Comparison of ENCODE assay signal across 17 cellular contexts in genomic region chr6:117557951-117558350, GRCh38. TPM values are rescaled to one million over a fixed set of nuclear protein-coding genes. Genes with fewer than 3 reads are reported as not detected.
A peak's percentile ranks its signal among the peaks of the same experiment; 100 is the strongest.
DNase-seq lines count a peak whose midpoint lies in the region; ATAC-seq, FAIRE-seq and TF ChIP-seq lines count a peak whose summit lies in the region.
"Had no signal": no experiment of that assay in that cellular context is flagged by ENCODE, and none has a peak within 500 bp of the region (broad histone marks: within the 10 kb centered on the region; RNA-seq: fewer than 3 reads in every experiment).

No MANE protein-coding gene starts in this region.

- no peaks in the 10 kb centered on the region for H3K9me3 ChIP-seq in neural progenitor cell (ENCODE audit: low read depth)
- H3K9me3 ChIP-seq: A549, HAP-1 had no signal

- peaks cover 2% of the 10 kb centered on the region for H3K27me3 Mint-ChIP-seq in activated CD4-positive, alpha-beta T cell treated with anti-CD3 and anti-CD28 coated beads, Interleukin-2, amount 10 ng/mL, durations not matched to agents 24 days and 14 days
- H3K27me3 Mint-ChIP-seq in activated CD4-positive, alpha-beta T cell treated with anti-CD3 and anti-CD28 coated beads, Interleukin-2, amount 10 ng/mL, durations not matched to agents 7 days and 5 days: peaks cover 6% of the 10 kb centered on the region
- H3K27me3 Mint-ChIP-seq in HFFc6 (ENCODE audit: insufficient read depth) (no peaks in the 10 kb centered on the region), WTC11 (ENCODE audit: low read depth) (no peaks in the 10 kb centered on the region), neural progenitor cell (ENCODE audit: insufficient read depth, low read depth) (no peaks in the 10 kb centered on the region)

- H3K4me3 Mint-ChIP-seq in activated CD4-positive, alpha-beta T cell treated with anti-CD3 and anti-CD28 coated beads, Interleukin-2, amount 10 ng/mL, durations not matched to agents 24 days and 14 days: no peak overlapping the region
- H3K4me3 Mint-ChIP-seq in activated CD4-positive, alpha-beta T cell treated with anti-CD3 and anti-CD28 coated beads, Interleukin-2, amount 10 ng/mL, durations not matched to agents 7 days and 5 days: no peak overlapping the region
- H3K4me3 Mint-ChIP-seq in HFFc6 (no peak overlapping the region), WTC11 (no peak overlapping the region), neural progenitor cell (no peak overlapping the region)

- no peak overlapping the region for H3K9ac ChIP-seq in neural progenitor cell
- H3K9ac ChIP-seq: KMS-11 had no signal

- H3K27ac Mint-ChIP-seq in activated CD4-positive, alpha-beta T cell treated with anti-CD3 and anti-CD28 coated beads, Interleukin-2, amount 10 ng/mL, durations not matched to agents 24 days and 14 days: peak overlapping the region; percentile 52
- H3K27ac Mint-ChIP-seq in activated CD4-positive, alpha-beta T cell treated with anti-CD3 and anti-CD28 coated beads, Interleukin-2, amount 10 ng/mL, durations not matched to agents 7 days and 5 days: no peak overlapping the region
- H3K27ac Mint-ChIP-seq in HFFc6 (peak overlapping the region; percentile 43; the same call in 1 of the 2 replicates), WTC11 (peak overlapping the region; percentile 82; the same call in 1 of the 2 replicates), neural progenitor cell (no peak overlapping the region)

- H3K79me2 ChIP-seq in neural progenitor cell (ENCODE audit: low read depth): no peaks in the 10 kb centered on the region

- no peak overlapping the region for H3K4me2 ChIP-seq in neural progenitor cell
- H3K4me2 ChIP-seq: A549, KMS-11 had no signal

- FAIRE-seq in urothelium cell line (lab: Jason Lieb, UNC): no peak
- FAIRE-seq: A549, RCC 7860 had no signal

- H3K36me3 Mint-ChIP-seq in activated CD4-positive, alpha-beta T cell treated with anti-CD3 and anti-CD28 coated beads, Interleukin-2, amount 10 ng/mL, durations not matched to agents 24 days and 14 days (ENCODE audit: low read depth): peaks cover 10% of the 10 kb centered on the region
- peaks cover 6% of the 10 kb centered on the region for H3K36me3 Mint-ChIP-seq in activated CD4-positive, alpha-beta T cell treated with anti-CD3 and anti-CD28 coated beads, Interleukin-2, amount 10 ng/mL, durations not matched to agents 7 days and 5 days (ENCODE audit: low read depth)
- peaks cover 11% of the 10 kb centered on the region for H3K36me3 Mint-ChIP-seq in HFFc6 (ENCODE audit: low read depth)
- H3K36me3 Mint-ChIP-seq in WTC11: peaks cover under 1% of the 10 kb centered on the region; the same call in 1 of the 2 replicates
- H3K36me3 Mint-ChIP-seq in neural progenitor cell: peaks cover 2% of the 10 kb centered on the region

- intact Hi-C loops in activated CD4-positive, alpha-beta T cell treated with anti-CD3 and anti-CD28 coated beads, Interleukin-2, amount 10 ng/mL, durations not matched to agents 24 days and 14 days (cut with micrococcal nuclease): loop anchor here (2.0 to 5.0 kb wide), 2 partner anchors 47 to 211 kb away; no protein-coding TSS in a partner anchor

- H3K4me3 ChIP-seq in neural progenitor cell: no peak overlapping the region
- H3K4me3 ChIP-seq: A549, HAP-1 had no signal

- no peaks in the 10 kb centered on the region for H4K20me1 ChIP-seq in neural progenitor cell (ENCODE audit: low read depth)

- no peak; the same call in 1 of the 2 replicates for ATAC-seq in WTC11

- POLR2A ChIA-PET in activated CD4-positive, alpha-beta T cell treated with anti-CD3 and anti-CD28 coated beads, Interleukin-2, amount 10 ng/mL, durations not matched to agents 7 days and 5 days (lab: Charles Lee): no interaction called here
- POLR2A ChIA-PET in WTC11 (lab: Charles Lee): interaction anchor here (0.6 to 2.1 kb wide), 2 partner anchors 44 to 147 kb away, joined by 3 to 5 read pairs; partner anchors contain the start of gene GOPC

- no peak for TF ChIP-seq CTCF in HFFc6 (IDR thresholded peaks at IDR 0.05)
- no peak for TF ChIP-seq CTCF in WTC11 (IDR thresholded peaks at IDR 0.05)
- TF ChIP-seq CTCF in neural progenitor cell (IDR thresholded peaks at IDR 0.05): no peak

- no peak overlapping the region for H3K27ac ChIP-seq in neural progenitor cell
- H3K27ac ChIP-seq: KMS-11 had no signal

- H3K4me1 Mint-ChIP-seq in activated CD4-positive, alpha-beta T cell treated with anti-CD3 and anti-CD28 coated beads, Interleukin-2, amount 10 ng/mL, durations not matched to agents 24 days and 14 days: no peaks in the 10 kb centered on the region
- H3K4me1 Mint-ChIP-seq in activated CD4-positive, alpha-beta T cell treated with anti-CD3 and anti-CD28 coated beads, Interleukin-2, amount 10 ng/mL, durations not matched to agents 7 days and 5 days: peaks cover 2% of the 10 kb centered on the region
- H3K4me1 Mint-ChIP-seq in HFFc6 (ENCODE audit: low read depth) (peaks cover 44% of the 10 kb centered on the region), WTC11 (no peaks in the 10 kb centered on the region), neural progenitor cell (no peaks in the 10 kb centered on the region)

- no peak overlapping the region for H2AFZ ChIP-seq in neural progenitor cell (replicated peaks)

- no peaks in the 10 kb centered on the region for H3K9me3 Mint-ChIP-seq in activated CD4-positive, alpha-beta T cell treated with anti-CD3 and anti-CD28 coated beads, Interleukin-2, amount 10 ng/mL, durations not matched to agents 24 days and 14 days
- H3K9me3 Mint-ChIP-seq in activated CD4-positive, alpha-beta T cell treated with anti-CD3 and anti-CD28 coated beads, Interleukin-2, amount 10 ng/mL, durations not matched to agents 7 days and 5 days: no peaks in the 10 kb centered on the region
- H3K9me3 Mint-ChIP-seq in HFFc6 (no peaks in the 10 kb centered on the region), WTC11 (no peaks in the 10 kb centered on the region), neural progenitor cell (no peaks in the 10 kb centered on the region)

- no peak for DNase-seq in activated CD4-positive, alpha-beta T cell treated with anti-CD3 and anti-CD28 coated beads, Interleukin-2, amount 10 ng/mL, durations not matched to agents 24 days and 14 days
- no peak for DNase-seq in activated CD4-positive, alpha-beta T cell treated with anti-CD3 and anti-CD28 coated beads, Interleukin-2, amount 10 ng/mL, durations not matched to agents 7 days and 5 days
- DNase-seq in HFFc6: no peak
- no peak for DNase-seq in WTC11 (ENCODE audit: low spot score)
- DNase-seq in neural progenitor cell (ENCODE audit: low spot score): no peak
- DNase-seq in urothelium cell line (ENCODE audit: low spot score): no peak
- no peak for DNase-seq in stimulated activated CD4-positive, alpha-beta T cell treated with anti-CD3 and anti-CD28 coated beads, Interleukin-2, amount 100 ng/mL, for 48 hours
- DNase-seq: C1 segment of cervical spinal cord, NCI-H1048, NCI-H1436 treated with DMSO at 0.1 percent for 48 hours, NCI-H510A treated with DMSO at 0.1 percent for 48 hours, NCI-H82, SHP77 treated with DMSO at 0.1 percent for 48 hours had no signal

- peaks cover 6% of the 10 kb centered on the region for H3K36me3 ChIP-seq in neural progenitor cell

- peaks cover 9% of the 10 kb centered on the region for H3K4me1 ChIP-seq in neural progenitor cell

- peaks cover 5% of the 10 kb centered on the region for H3F3A ChIP-seq in neural progenitor cell (ENCODE audit: low read depth)

- H3K27me3 ChIP-seq in neural progenitor cell: no peaks in the 10 kb centered on the region

- CTCF ChIA-PET in activated CD4-positive, alpha-beta T cell treated with anti-CD3 and anti-CD28 coated beads, Interleukin-2, amount 10 ng/mL, durations not matched to agents 7 days and 5 days (lab: Charles Lee): interaction anchor here (2.0 kb wide), 1 partner anchor 74 kb away, joined by 5 read pairs; no protein-coding TSS in a partner anchor
- CTCF ChIA-PET in WTC11 (lab: Charles Lee): interaction anchor here (0.6 to 2.1 kb wide), 4 partner anchors 75 to 272 kb away, joined by 3 to 8 read pairs (median 6); partner anchors contain the start of gene DCBLD1

TF ChIP-seq in WTC11, 78 proteins besides CTCF, POLR2A, EP300 and RAD21 (continues in another document):
- TF ChIP-seq FOXK1 (CRISPR knock-in tag; IDR thresholded peaks at IDR 0.05) (no peak), FOXJ3 (CRISPR knock-in tag; IDR thresholded peaks at IDR 0.05; ENCODE audit: borderline replicate concordance) (no peak), MAX (CRISPR knock-in tag; IDR thresholded peaks at IDR 0.05) (no peak), ATF3 (CRISPR knock-in tag; conservative IDR thresholded peaks at IDR 0.05) (no peak), CREB1 (CRISPR knock-in tag; IDR thresholded peaks at IDR 0.05) (no peak)

RNA-seq across cellular contexts. Expression of gene GOPC, which starts 44.4 kb away (rescaled TPM):
- total RNA-seq in activated CD4-positive, alpha-beta T cell treated with anti-CD3 and anti-CD28 coated beads, Interleukin-2, amount 10 ng/mL, durations not matched to agents 24 days and 14 days: 22.2 TPM in 2 replicates
- 10 to 100 TPM; 24.1 to 25.4 TPM for total RNA-seq in activated CD4-positive, alpha-beta T cell treated with anti-CD3 and anti-CD28 coated beads, Interleukin-2, amount 10 ng/mL, durations not matched to agents 7 days and 5 days
- total RNA-seq in HFFc6 (2021; fragmentation: NEBNext Ultra II Directional; extraction: Animal tissue kit (Norgen Biotek cat#: 25700)): 10 to 100 TPM; 40.5 to 51.8 (median 45.4) TPM
- 18.6 to 19.4 TPM (median 18.7 TPM) in 3 replicates for total RNA-seq in WTC11 (2021)
- total RNA-seq in neural progenitor cell (ENCODE audit: low replicate concordance): 24.7 and 39.2 TPM in 2 replicates

Comparison
In these comparisons a context has a peak if more than half of its experiments do, and no peak if none do; other contexts are left out.
1. H3K27ac Mint-ChIP-seq: peak in activated CD4-positive, alpha-beta T cell treated with anti-CD3 and anti-CD28 coated beads, Interleukin-2, amount 10 ng/mL, durations not matched to agents 24 days and 14 days (single experiment), HFFc6 (single experiment) and WTC11 (single experiment); none in activated CD4-positive, alpha-beta T cell treated with anti-CD3 and anti-CD28 coated beads, Interleukin-2, amount 10 ng/mL, durations not matched to agents 7 days and 5 days (single experiment) and neural progenitor cell (single experiment).